23 cellular contexts compared by ENCODE assay signal in the genomic region with DNA sequence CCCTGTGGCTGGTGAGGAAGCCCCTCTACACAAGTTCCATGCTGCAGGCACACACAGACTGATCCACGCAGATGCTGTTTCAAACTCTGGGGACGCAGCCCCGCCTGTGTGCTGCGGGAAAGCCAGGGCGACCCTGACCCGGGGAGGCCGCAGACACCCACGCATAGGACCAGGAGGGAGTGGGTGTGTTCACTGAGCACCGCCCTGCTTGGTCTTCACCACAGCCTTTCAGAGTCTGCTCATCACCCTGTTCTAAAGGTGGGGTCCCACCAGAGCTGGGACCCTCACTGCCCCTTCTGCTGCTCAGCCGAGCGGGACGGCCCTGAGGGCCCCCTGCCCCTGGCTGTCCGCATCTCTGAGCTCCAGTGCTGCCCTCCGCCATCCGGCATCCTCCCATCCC. TPM values are rescaled to one million over a fixed set of nuclear protein-coding genes. Genes with fewer than 3 reads are reported as not detected.
DNase-seq lines count a peak whose midpoint lies in the region; ATAC-seq, FAIRE-seq and TF ChIP-seq lines count a peak whose summit lies in the region.
"Had no signal": no experiment of that assay in that cellular context is flagged by ENCODE, and none has a peak within 500 bp of the region (broad histone marks: within the 10 kb centered on the region; RNA-seq: fewer than 3 reads in every experiment).

No MANE protein-coding gene starts in this region.

- no peaks in the 10 kb centered on the region for H3K9me1 ChIP-seq in K562 (ENCODE audit: control insufficient read depth, insufficient read depth, low read length)

- peak overlapping the region; percentile 48 for H3K18ac ChIP-seq in neuronal stem cell (ENCODE audit: low read length)

- WGBS in K562 (ENCODE audit: insufficient coverage, low coverage, missing lambda C conversion rate): 63% methylated on average over 8 of the region's 15 CpGs
- no CpG with 5 or more reads among the region's 15 CpGs for WGBS in neuronal stem cell (ENCODE audit: extremely low coverage in 2 of 2, insufficient read length in 2 of 2, insufficient replicate concordance in 1 of 2), 2 donors

- peak; percentile 58 for ATAC-seq in K562
- ATAC-seq in GM19351 (IDR thresholded peaks at IDR 0.05; ENCODE audit: unreplicated experiment): no peak
- no peak for ATAC-seq in GM19035 (IDR thresholded peaks at IDR 0.05; ENCODE audit: unreplicated experiment)
- ATAC-seq: T-cell had no signal

- H2BK120ac ChIP-seq in neuronal stem cell (ENCODE audit: low read depth, low read length): no peak overlapping the region

- H3K4ac ChIP-seq in neuronal stem cell (ENCODE audit: low read length): peak overlapping the region; percentile 37

- H3K36me3 ChIP-seq in BLaER1 treated with 17β-estradiol and CSF1 and Interleukin-3, amounts not matched to agents 10 nM and 100 nM: peaks cover 0 to 5% (median 0%) of the 10 kb centered on the region in 11 experiments; a peak in 1 of 22 replicates
- H3K36me3 ChIP-seq in K562 (ENCODE audit: control insufficient read depth, insufficient read depth, low read length) (no peaks in the 10 kb centered on the region), neuronal stem cell (replicated peaks in 1 of 2; ENCODE audit: control insufficient read depth in 2 of 2, insufficient read depth in 2 of 2, low read length in 2 of 2) (peaks cover 0 to 3% of the 10 kb centered on the region in 2 donors)
- H3K36me3 ChIP-seq: MG63 had no signal

- peak overlapping the region in 9 of 11 experiments; percentile 19 to 61 (median 40); a peak in 9 of 22 replicates for H3K9ac ChIP-seq in BLaER1 treated with 17β-estradiol and CSF1 and Interleukin-3, amounts not matched to agents 10 nM and 100 nM
- H3K9ac ChIP-seq in K562 (ENCODE audit: insufficient read depth in 1 of 2, low read depth in 2 of 2, low read length in 2 of 2) (peak overlapping the region in 1 of 2 experiments; percentile 88; a peak in 2 of 4 replicates), neuronal stem cell (ENCODE audit: low read depth, low read length, poor library complexity) (no peak overlapping the region)

- H3K4me2 ChIP-seq in BLaER1 treated with 17β-estradiol and CSF1 and Interleukin-3, amounts not matched to agents 10 nM and 100 nM: peak overlapping the region; percentile 65 to 87 (median 72)
- H3K4me2 ChIP-seq in K562 (ENCODE audit: insufficient read depth, low read length) (no peak overlapping the region; the same call in 1 of the 2 replicates), neuronal stem cell (ENCODE audit: insufficient read depth, low read length, poor library complexity, severe bottlenecking) (no peak overlapping the region)

- peak overlapping the region; percentile 29; the same call in 1 of the 2 replicates for H2AFZ ChIP-seq in K562 (ENCODE audit: low read depth, low read length)
- H2AFZ ChIP-seq in neuronal stem cell (ENCODE audit: low read length): no peak overlapping the region

- POLR2A ChIA-PET in K562 (lab: Yijun Ruan, JAX): interaction anchor here (1.0 kb wide), 1 partner anchor 8 kb away, joined by 3 read pairs; no protein-coding TSS in a partner anchor

- no peak overlapping the region for H4K91ac ChIP-seq in neuronal stem cell (ENCODE audit: low read depth, low read length, poor library complexity)

- DNase-seq in K562 (ENCODE audit: extremely low read depth in 1 of 4, low spot score in 3 of 4) (peak in 3 of 4 experiments; percentile 54 to 65 (median 60)), neuronal stem cell (ENCODE audit: low spot score) (no peak), NCI-H146 treated with DMSO at 0.1 percent for 48 hours (lab: John Stamatoyannopoulos, UW; ENCODE audit: unreplicated experiment) (no peak)
- DNase-seq: CD4-positive, alpha-beta T cell; DMS53; GOT3; KG1; MG63; NCI-H1105 treated with DMSO at 0.1 percent for 48 hours; NCI-H146; NCI-H2029 treated with DMSO at 0.1 percent for 48 hours; NCI-H2227 treated with DMSO at 0.1 percent for 48 hours; NCI-H510A; NCI-H69; SHP77; T-cell had no signal

- BruUV-seq in K562 (replicated peaks; lab: Mats Ljungman, UMichigan): no TSS peak

- peak overlapping the region; percentile 37 for H2BK15ac ChIP-seq in neuronal stem cell (ENCODE audit: low read length)

- CTCF ChIA-PET in K562 (lab: Yijun Ruan, JAX; ENCODE audit: low intra/inter-chr PET ratio): no interaction called here

- peaks cover 16 to 35% (median 26%) of the 10 kb centered on the region in 10 experiments for H3K4me1 ChIP-seq in BLaER1 treated with 17β-estradiol and CSF1 and Interleukin-3, amounts not matched to agents 10 nM and 100 nM
- H3K4me1 ChIP-seq in K562 (replicated peaks in 1 of 2; ENCODE audit: control insufficient read depth in 2 of 2, insufficient read depth in 2 of 2, low read length in 2 of 2) (peaks cover 22 to 58% of the 10 kb centered on the region in 2 experiments; a peak in 4 of 5 replicates), neuronal stem cell (ENCODE audit: control insufficient read depth in 2 of 2, insufficient read depth in 1 of 2, low read depth in 1 of 2, low read length in 2 of 2) (peaks cover 0 to 2% of the 10 kb centered on the region in 2 donors)

- H3K9me3 ChIP-seq in BLaER1 treated with 17β-estradiol and CSF1 and Interleukin-3, amounts not matched to agents 10 nM and 100 nM (replicated peaks in 1 of 11): peaks cover 14 to 20% (median 17%) of the 10 kb centered on the region in 11 experiments
- peaks cover 4% of the 10 kb centered on the region for H3K9me3 ChIP-seq in K562 (replicated peaks; ENCODE audit: control insufficient read depth, insufficient read depth, low read depth, low read length)
- peaks cover 10 to 11% of the 10 kb centered on the region in 2 donors for H3K9me3 ChIP-seq in neuronal stem cell (replicated peaks in 1 of 2; ENCODE audit: control insufficient read depth in 2 of 2, insufficient read depth in 1 of 2, low read depth in 1 of 2, low read length in 2 of 2)

- peak overlapping the region; percentile 20 for H3K23ac ChIP-seq in neuronal stem cell (ENCODE audit: low read depth, low read length, poor library complexity)

- H3K27me3 ChIP-seq in BLaER1 treated with 17β-estradiol and CSF1 and Interleukin-3, amounts not matched to agents 10 nM and 100 nM: no peaks in the 10 kb centered on the region
- H3K27me3 ChIP-seq in K562 (ENCODE audit: control insufficient read depth in 2 of 2, insufficient read depth in 2 of 2, low read length in 2 of 2): no peaks in the 10 kb centered on the region
- H3K27me3 ChIP-seq in neuronal stem cell (ENCODE audit: control insufficient read depth in 3 of 3, insufficient read depth in 3 of 3, low read depth in 1 of 3, low read length in 3 of 3): peaks cover 14 to 26% (median 22%) of the 10 kb centered on the region in 3 experiments
- H3K27me3 ChIP-seq: MG63 had no signal

- TF ChIP-seq POLR2A in K562 (conservative IDR thresholded peaks at IDR 0.05): no peak

- H4K20me1 ChIP-seq in BLaER1 treated with 17β-estradiol and CSF1 and Interleukin-3, amounts not matched to agents 10 nM and 100 nM: no peaks in the 10 kb centered on the region
- H4K20me1 ChIP-seq in K562 (replicated peaks; ENCODE audit: control insufficient read depth, insufficient read depth, low read length): no peaks in the 10 kb centered on the region

- no peak for TF ChIP-seq RAD21 in K562 (CRISPR knock-in tag; conservative IDR thresholded peaks at IDR 0.05 in 1 of 2, IDR thresholded peaks at IDR 0.05 in 1 of 2)

- no peaks in the 10 kb centered on the region for H3K79me2 ChIP-seq in K562 (ENCODE audit: control insufficient read depth, insufficient read depth, low read length)

- TF ChIP-seq CTCF in K562 (IDR thresholded peaks at IDR 0.05 in 2 of 3, conservative IDR thresholded peaks at IDR 0.05 in 1 of 3; ENCODE audit: insufficient read depth in 2 of 3, low read depth in 1 of 3, low read length in 3 of 3): no peak

- no peak for FAIRE-seq in K562 (lab: Jason Lieb, UNC)
- FAIRE-seq: HTR-8/SVneo had no signal

- peak overlapping the region in 5 of 11 experiments; percentile 28 to 54 (median 37); a peak in 7 of 22 replicates for H3K27ac ChIP-seq in BLaER1 treated with 17β-estradiol and CSF1 and Interleukin-3, amounts not matched to agents 10 nM and 100 nM
- H3K27ac ChIP-seq in K562 (ENCODE audit: extremely low read depth, low read depth, low read length) (no peak overlapping the region), neuronal stem cell (replicated peaks; ENCODE audit: low read length) (no peak overlapping the region)
- H3K27ac ChIP-seq: RWPE1 had no signal

- H2AK5ac ChIP-seq in neuronal stem cell (ENCODE audit: low read depth, low read length): no peak overlapping the region

- peak overlapping the region; percentile 10 for H2BK12ac ChIP-seq in neuronal stem cell (ENCODE audit: low read length)

- H3K79me1 ChIP-seq in neuronal stem cell (ENCODE audit: low read depth, low read length): no peaks in the 10 kb centered on the region

- no peak overlapping the region for H2BK5ac ChIP-seq in neuronal stem cell (ENCODE audit: low read length)

- H4K8ac ChIP-seq in neuronal stem cell (ENCODE audit: low read depth, low read length): no peak overlapping the region

- intact Hi-C loops in K562 (cut with micrococcal nuclease): no loop called here

- in situ Hi-C loops in K562 (cut with MboI): no loop called here

- H3K4me3 ChIP-seq in BLaER1 treated with 17β-estradiol and CSF1 and Interleukin-3, amounts not matched to agents 10 nM and 100 nM: no peak overlapping the region; a peak in 1 of 20 replicates
- no peak overlapping the region for H3K4me3 ChIP-seq in K562
- H3K4me3 ChIP-seq in neuronal stem cell (ENCODE audit: low read length in 2 of 2): no peak overlapping the region
- H3K4me3 ChIP-seq: MG63 had no signal

- peak overlapping the region; percentile 6 for H3K14ac ChIP-seq in neuronal stem cell (ENCODE audit: low read length)

- no peak for TF ChIP-seq EP300 in K562 (IDR thresholded peaks at IDR 0.05; ENCODE audit: low read length)

RNA-seq across cellular contexts. Expression of gene TSPAN10, which starts 7.5 kb away (rescaled TPM):
- total RNA-seq in K562 (2011; cell fraction: chromatin; rRNA removed; ENCODE audit: low replicate concordance): 1.5 and 3.7 TPM in 2 replicates
- 1.0 and 1.8 TPM in 2 replicates for total RNA-seq in K562 (2011; cell fraction: nucleolus; rRNA removed)
- total RNA-seq in K562 (2011; cell fraction: nucleoplasm; rRNA removed): 1.6 and 4.0 TPM in 2 replicates
- total RNA-seq in K562 (2014; rRNA removed): 0.12 and 0.14 TPM in 2 replicates
- total RNA-seq in K562 (2014; rRNA removed; fragmentation: Illumina TruSeq; extraction: Trizol): not detected in 2 replicates
- 0.11 and 0.14 TPM in 2 replicates for total RNA-seq in K562 (2015; rRNA removed; fragmentation: Illumina TruSeq; extraction: Trizol)
- total RNA-seq in K562 (2021): 0.13 TPM in 1 of 2 replicates, not detected in the other
- 0.28 and 0.31 TPM in 2 replicates for polyA plus RNA-seq in K562 (2011; rRNA removed)
- polyA plus RNA-seq in K562 (2011; cell fraction: cytosol; rRNA removed): 0.15 and 0.21 TPM in 2 replicates
- polyA plus RNA-seq in K562 (2011; cell fraction: nucleus; rRNA removed): 0.28 and 0.36 TPM in 2 replicates
- 0.23 and 0.46 TPM in 2 replicates for polyA plus RNA-seq in K562 (2012)
- polyA plus RNA-seq in K562 (2014; fragmentation: Illumina TruSeq; extraction: Trizol): 0.07 and 0.12 TPM in 2 replicates
- under 1 TPM; 0.08 to 0.13 TPM for polyA plus RNA-seq in K562 (2014; fragmentation: Nextera tagmentation; extraction: Ambion mirVana)
- polyA plus RNA-seq in K562 (2014; rRNA removed): 0.04 and 0.05 TPM in 2 replicates
- 0.42 and 0.84 TPM in 2 replicates for polyA minus RNA-seq in K562 (2011; rRNA and poly(A)+ RNA removed)
- not detected in 2 replicates for polyA minus RNA-seq in K562 (2011; cell fraction: cytosol; rRNA and poly(A)+ RNA removed)
- polyA minus RNA-seq in K562 (2011; cell fraction: nucleus; rRNA and poly(A)+ RNA removed): 0.27 and 0.78 TPM in 2 replicates
- 1.3 TPM for polyA plus RNA-seq in neuronal stem cell (2013, experiment 1 of 2)
- 1.1 TPM for polyA plus RNA-seq in neuronal stem cell (2013, experiment 2 of 2)

RNA-seq across cellular contexts. Expression of gene NPLOC4, which starts 7.6 kb away (rescaled TPM):
- total RNA-seq in K562 (2011; cell fraction: chromatin; rRNA removed; ENCODE audit: low replicate concordance): 277 and 501 TPM in 2 replicates
- 241 and 247 TPM in 2 replicates for total RNA-seq in K562 (2011; cell fraction: nucleolus; rRNA removed)
- total RNA-seq in K562 (2011; cell fraction: nucleoplasm; rRNA removed): 239 and 253 TPM in 2 replicates
- total RNA-seq in K562 (2014; rRNA removed) (65.1 and 82.2 TPM in 2 replicates), K562 (2014; rRNA removed; fragmentation: Illumina TruSeq; extraction: Trizol) (47.4 and 53.0 TPM in 2 replicates), K562 (2015; rRNA removed; fragmentation: Illumina TruSeq; extraction: Trizol) (55.6 and 57.9 TPM in 2 replicates), K562 (2021) (116 and 124 TPM in 2 replicates)
- polyA plus RNA-seq in K562 (2011; rRNA removed) (84.1 and 93.9 TPM in 2 replicates), K562 (2014; fragmentation: Illumina TruSeq; extraction: Trizol) (69.0 and 74.7 TPM in 2 replicates), K562 (2014; fragmentation: Nextera tagmentation; extraction: Ambion mirVana) (1 to 10 TPM; 1.5 to 2.5 TPM), K562 (2014; rRNA removed) (64.5 and 78.1 TPM in 2 replicates)
- polyA plus RNA-seq in K562 (2011; cell fraction: cytosol; rRNA removed): 85.5 and 112 TPM in 2 replicates
- 134 and 203 TPM in 2 replicates for polyA plus RNA-seq in K562 (2011; cell fraction: nucleus; rRNA removed)
- polyA plus RNA-seq in K562 (2012): 53.5 and 61.2 TPM in 2 replicates
- 117 and 181 TPM in 2 replicates for polyA minus RNA-seq in K562 (2011; rRNA and poly(A)+ RNA removed)
- polyA minus RNA-seq in K562 (2011; cell fraction: cytosol; rRNA and poly(A)+ RNA removed): 99.8 and 121 TPM in 2 replicates
- polyA minus RNA-seq in K562 (2011; cell fraction: nucleus; rRNA and poly(A)+ RNA removed): 52.1 and 62.5 TPM in 2 replicates
- polyA plus RNA-seq in neuronal stem cell (2013, experiment 1 of 2): 54.2 TPM
- polyA plus RNA-seq in neuronal stem cell (2013, experiment 2 of 2): 54.2 TPM

RNA-seq across cellular contexts. Expression of gene PDE6G, which starts 11.8 kb away (rescaled TPM):
- 0.32 TPM in 1 of 2 replicates, not detected in the other for total RNA-seq in K562 (2011; cell fraction: chromatin; rRNA removed; ENCODE audit: low replicate concordance)
- not detected in 2 replicates for total RNA-seq in K562 (2011; cell fraction: nucleolus; rRNA removed)
- not detected in 2 replicates for total RNA-seq in K562 (2011; cell fraction: nucleoplasm; rRNA removed)
- 0.59 TPM in 1 of 2 replicates, not detected in the other for total RNA-seq in K562 (2014; rRNA removed)
- not detected in 2 replicates for total RNA-seq in K562 (2014; rRNA removed; fragmentation: Illumina TruSeq; extraction: Trizol)
- not detected in 2 replicates for total RNA-seq in K562 (2015; rRNA removed; fragmentation: Illumina TruSeq; extraction: Trizol)
- not detected in 2 replicates for total RNA-seq in K562 (2021)
- polyA plus RNA-seq in K562 (2011; rRNA removed): 0.14 and 0.19 TPM in 2 replicates
- polyA plus RNA-seq in K562 (2011; cell fraction: cytosol; rRNA removed): 0.55 and 1.1 TPM in 2 replicates
- 0.37 TPM in 1 of 2 replicates, not detected in the other for polyA plus RNA-seq in K562 (2011; cell fraction: nucleus; rRNA removed)
- polyA plus RNA-seq in K562 (2012): 0.10 TPM in 1 of 2 replicates, not detected in the other
- polyA plus RNA-seq in K562 (2014; fragmentation: Illumina TruSeq; extraction: Trizol): 0.18 TPM in 1 of 2 replicates, not detected in the other
- polyA plus RNA-seq in K562 (2014; fragmentation: Nextera tagmentation; extraction: Ambion mirVana): not detected
- not detected in 2 replicates for polyA plus RNA-seq in K562 (2014; rRNA removed)
- not detected in 2 replicates for polyA minus RNA-seq in K562 (2011; rRNA and poly(A)+ RNA removed)
- not detected in 2 replicates for polyA minus RNA-seq in K562 (2011; cell fraction: cytosol; rRNA and poly(A)+ RNA removed)
- not detected in 2 replicates for polyA minus RNA-seq in K562 (2011; cell fraction: nucleus; rRNA and poly(A)+ RNA removed)
- polyA plus RNA-seq in neuronal stem cell (2013, experiment 1 of 2): 0.07 TPM
- polyA plus RNA-seq in neuronal stem cell (2013, experiment 2 of 2): not detected
- total RNA-seq: G401, SK-MEL-5 had no signal

RNA-seq across cellular contexts. Expression of gene OXLD1, which starts 21.9 kb away (rescaled TPM):
- total RNA-seq in K562 (2011; cell fraction: chromatin; rRNA removed; ENCODE audit: low replicate concordance): 19.4 and 38.5 TPM in 2 replicates
- 63.3 and 75.7 TPM in 2 replicates for total RNA-seq in K562 (2011; cell fraction: nucleolus; rRNA removed)
- total RNA-seq in K562 (2011; cell fraction: nucleoplasm; rRNA removed): 44.2 and 51.1 TPM in 2 replicates
- 115 and 139 TPM in 2 replicates for total RNA-seq in K562 (2014; rRNA removed)
- 8.5 and 10.3 TPM in 2 replicates for total RNA-seq in K562 (2014; rRNA removed; fragmentation: Illumina TruSeq; extraction: Trizol)
- total RNA-seq in K562 (2015; rRNA removed; fragmentation: Illumina TruSeq; extraction: Trizol): 29.3 and 30.7 TPM in 2 replicates
- total RNA-seq in K562 (2021): 78.8 and 81.0 TPM in 2 replicates
- 36.1 and 45.3 TPM in 2 replicates for polyA plus RNA-seq in K562 (2011; rRNA removed)
- polyA plus RNA-seq in K562 (2011; cell fraction: cytosol; rRNA removed): 58.4 and 135 TPM in 2 replicates
- polyA plus RNA-seq in K562 (2011; cell fraction: nucleus; rRNA removed): 88.9 and 153 TPM in 2 replicates
- polyA plus RNA-seq in K562 (2012): 50.3 and 62.9 TPM in 2 replicates
- polyA plus RNA-seq in K562 (2014; fragmentation: Illumina TruSeq; extraction: Trizol): 12.7 and 29.1 TPM in 2 replicates
- polyA plus RNA-seq in K562 (2014; fragmentation: Nextera tagmentation; extraction: Ambion mirVana): 1 to 10 TPM; 4.4 to 7.9 TPM
- polyA plus RNA-seq in K562 (2014; rRNA removed): 114 and 117 TPM in 2 replicates
- 9.6 and 11.1 TPM in 2 replicates for polyA minus RNA-seq in K562 (2011; rRNA and poly(A)+ RNA removed)
- 14.7 and 16.7 TPM in 2 replicates for polyA minus RNA-seq in K562 (2011; cell fraction: cytosol; rRNA and poly(A)+ RNA removed)
- polyA minus RNA-seq in K562 (2011; cell fraction: nucleus; rRNA and poly(A)+ RNA removed): 23.0 and 28.5 TPM in 2 replicates
- polyA plus RNA-seq in neuronal stem cell (2013, experiment 1 of 2): 26.1 TPM
- polyA plus RNA-seq in neuronal stem cell (2013, experiment 2 of 2): 25.4 TPM

RNA-seq across cellular contexts. Expression of gene CCDC137, which starts 22.0 kb away (rescaled TPM):
- 45.8 and 69.3 TPM in 2 replicates for total RNA-seq in K562 (2011; cell fraction: chromatin; rRNA removed; ENCODE audit: low replicate concordance)
- 37.0 and 38.7 TPM in 2 replicates for total RNA-seq in K562 (2011; cell fraction: nucleolus; rRNA removed)
- total RNA-seq in K562 (2011; cell fraction: nucleoplasm; rRNA removed): 27.8 and 51.5 TPM in 2 replicates
- total RNA-seq in K562 (2014; rRNA removed) (56.0 and 64.2 TPM in 2 replicates), K562 (2014; rRNA removed; fragmentation: Illumina TruSeq; extraction: Trizol) (20.0 and 21.4 TPM in 2 replicates), K562 (2015; rRNA removed; fragmentation: Illumina TruSeq; extraction: Trizol) (47.1 and 48.5 TPM in 2 replicates), K562 (2021) (48.9 and 49.2 TPM in 2 replicates)
- polyA plus RNA-seq in K562 (2011; rRNA removed) (18.9 and 24.8 TPM in 2 replicates), K562 (2014; fragmentation: Illumina TruSeq; extraction: Trizol) (38.3 and 41.1 TPM in 2 replicates), K562 (2014; fragmentation: Nextera tagmentation; extraction: Ambion mirVana) (1 to 10 TPM; 2.3 to 4.1 TPM), K562 (2014; rRNA removed) (63.7 and 68.1 TPM in 2 replicates)
- polyA plus RNA-seq in K562 (2011; cell fraction: cytosol; rRNA removed): 18.3 and 30.6 TPM in 2 replicates
- 40.1 and 55.8 TPM in 2 replicates for polyA plus RNA-seq in K562 (2011; cell fraction: nucleus; rRNA removed)
- polyA plus RNA-seq in K562 (2012): 28.5 and 39.2 TPM in 2 replicates
- polyA minus RNA-seq in K562 (2011; rRNA and poly(A)+ RNA removed): 4.4 and 4.8 TPM in 2 replicates
- polyA minus RNA-seq in K562 (2011; cell fraction: cytosol; rRNA and poly(A)+ RNA removed): 8.5 TPM in 2 replicates
- polyA minus RNA-seq in K562 (2011; cell fraction: nucleus; rRNA and poly(A)+ RNA removed): 9.4 and 17.3 TPM in 2 replicates
- polyA plus RNA-seq in neuronal stem cell (2013, experiment 1 of 2): 19.1 TPM
- 19.1 TPM for polyA plus RNA-seq in neuronal stem cell (2013, experiment 2 of 2)

Comparison
In these comparisons a context has a peak if more than half of its experiments do, and no peak if none do; other contexts are left out.
1. H3K4me2 ChIP-seq: peak in BLaER1 treated with 17β-estradiol and CSF1 and Interleukin-3, amounts not matched to agents 10 nM and 100 nM (11 of 11); none in K562 (single experiment) and neuronal stem cell (single experiment).
2. DNase-seq: peak in K562 (3 of 4); none in neuronal stem cell (single experiment) and NCI-H146 treated with DMSO at 0.1 percent for 48 hours (single experiment).